Comparison of ENCODE assay signal across 12 cellular contexts in the genomic region with DNA sequence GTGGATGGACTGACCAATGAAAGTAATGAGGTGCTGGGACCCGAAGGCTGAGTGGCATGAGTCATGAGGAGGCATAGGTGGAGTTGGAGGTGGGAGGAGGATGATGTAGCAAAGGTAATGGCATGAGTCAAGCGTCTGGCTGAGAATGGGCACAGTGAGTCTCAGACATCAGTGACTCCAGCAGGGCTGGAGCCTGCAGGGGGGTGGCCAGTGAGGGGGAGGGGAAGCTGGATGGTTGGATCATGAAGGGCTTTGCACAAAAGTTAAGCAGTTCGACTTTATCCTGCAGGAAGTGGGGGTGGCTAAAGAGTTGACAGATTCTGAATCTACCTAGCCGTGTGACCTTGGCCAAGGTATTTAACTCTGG.
DNase-seq lines count a peak whose midpoint lies in the region; ATAC-seq and TF ChIP-seq lines count a peak whose summit lies in the region.
"Had no signal": no experiment of that assay in that cellular context is flagged by ENCODE, and none has a peak within 500 bp of the region (broad histone marks: within the 10 kb centered on the region; RNA-seq: fewer than 3 reads in every experiment).

No MANE protein-coding gene starts in this region.

- TF ChIP-seq RAD21 in Ishikawa (IDR thresholded peaks at IDR 0.05; ENCODE audit: low read depth), result peak; percentile 20; the same call in 1 of the 2 replicates

- TF ChIP-seq EP300 in Ishikawa (IDR thresholded peaks at IDR 0.05; ENCODE audit: borderline replicate concordance), result peak; percentile 67

- peak; percentile 31 for DNase-seq in GM03348 (ENCODE audit: low spot score)
- DNase-seq in cardiac fibroblast (ENCODE audit: low read depth in 2 of 2), result peak; percentile 18 to 34
- DNase-seq in mucosa of descending colon, result no peak
- no peak for DNase-seq in AML-193 (lab: John Stamatoyannopoulos, UW)
- DNase-seq in NCI-H345 treated with DMSO at 0.1 percent for 48 hours (lab: John Stamatoyannopoulos, UW; ENCODE audit: unreplicated experiment), result no peak
- DNase-seq in cerebellar nuclear complex (lab: John Stamatoyannopoulos, UW), result no peak
- DNase-seq: activated T-cell treated with anti-CD3 and anti-CD28 coated beads, Interleukin-2, amount 50 U/mL, for 4 hours; NCI-H1694 had no signal

- no peaks in the 10 kb centered on the region for H3K9me3 ChIP-seq in mucosa of descending colon

- TF ChIP-seq POLR2A in GM18505 (IDR thresholded peaks at IDR 0.05; ENCODE audit: borderline replicate concordance, extremely low read depth, insufficient read depth, insufficient read length), result no peak

- ATAC-seq in mucosa of descending colon (peak; percentile 79), GM18505 (IDR thresholded peaks at IDR 0.05; ENCODE audit: unreplicated experiment) (no peak)
- ATAC-seq: sciatic nerve had no signal

- TF ChIP-seq CTCF in cardiac fibroblast (IDR thresholded peaks at IDR 0.05; ENCODE audit: low read depth, low read length) (no peak), mucosa of descending colon (IDR thresholded peaks at IDR 0.05) (no peak)

- H3K4me3 ChIP-seq in cardiac fibroblast (replicated peaks in 1 of 2; ENCODE audit: low read depth in 2 of 2, low read length in 2 of 2), result no peak overlapping the region
- no peak overlapping the region for H3K4me3 ChIP-seq in mucosa of descending colon
- H3K4me3 ChIP-seq: tibial nerve had no signal

- no peaks in the 10 kb centered on the region for H3K4me1 ChIP-seq in mucosa of descending colon (ENCODE audit: low read depth)
- H3K4me1 ChIP-seq: tibial nerve had no signal

- intact Hi-C loops in mucosa of descending colon (cut with DNase I, micrococcal nuclease), result no loop called here

- no peaks in the 10 kb centered on the region for H3K36me3 ChIP-seq in mucosa of descending colon (ENCODE audit: low read depth)
- H3K36me3 ChIP-seq: tibial nerve had no signal

TF ChIP-seq in Ishikawa, 13 proteins besides CTCF, POLR2A, EP300 and RAD21:
- no peak for TF ChIP-seq CEBPB (IDR thresholded peaks at IDR 0.05)
- TF ChIP-seq, protein P1, sequence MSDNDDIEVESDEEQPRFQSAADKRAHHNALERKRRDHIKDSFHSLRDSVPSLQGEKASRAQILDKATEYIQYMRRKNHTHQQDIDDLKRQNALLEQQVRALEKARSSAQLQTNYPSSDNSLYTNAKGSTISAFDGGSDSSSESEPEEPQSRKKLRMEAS (IDR thresholded peaks at IDR 0.05), result peak; percentile 81; the same call in 1 of the 2 replicates
- no peak for TF ChIP-seq EGR1 (IDR thresholded peaks at IDR 0.05)
- TF ChIP-seq, protein P2, sequence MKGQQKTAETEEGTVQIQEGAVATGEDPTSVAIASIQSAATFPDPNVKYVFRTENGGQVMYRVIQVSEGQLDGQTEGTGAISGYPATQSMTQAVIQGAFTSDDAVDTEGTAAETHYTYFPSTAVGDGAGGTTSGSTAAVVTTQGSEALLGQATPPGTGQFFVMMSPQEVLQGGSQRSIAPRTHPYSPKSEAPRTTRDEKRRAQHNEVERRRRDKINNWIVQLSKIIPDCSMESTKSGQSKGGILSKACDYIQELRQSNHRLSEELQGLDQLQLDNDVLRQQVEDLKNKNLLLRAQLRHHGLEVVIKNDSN (IDR thresholded peaks at IDR 0.05), result peak; percentile 24; the same call in 1 of the 2 replicates
- TF ChIP-seq TCF12 (IDR thresholded peaks at IDR 0.05; ENCODE audit: low read depth), result peak; percentile 79
- 0 out of 2 replicates have a peak, but pooled peaks have one; percentile 30 for TF ChIP-seq TEAD4 (IDR thresholded peaks at IDR 0.05)
- TF ChIP-seq CREB1 (IDR thresholded peaks at IDR 0.05; ENCODE audit: low read depth), result no peak
- no peak for TF ChIP-seq FOXM1 (IDR thresholded peaks at IDR 0.05; ENCODE audit: borderline replicate concordance, low read depth)

Comparison
In these comparisons a context has a peak if more than half of its experiments do, and no peak if none do; other contexts are left out.
1. DNase-seq: peak in GM03348 (single experiment) and cardiac fibroblast (2 of 2); none in mucosa of descending colon (0 of 3), AML-193 (0 of 2), NCI-H345 treated with DMSO at 0.1 percent for 48 hours (single experiment) and cerebellar nuclear complex (0 of 2).